ENCODE assay signal across 8 cellular contexts in genomic region chr4:15944895-15945294, GRCh38. TPM values are rescaled to one million over a fixed set of nuclear protein-coding genes. Genes with fewer than 3 reads are reported as not detected.
"Had no signal": no experiment of that assay in that cellular context is flagged by ENCODE, and none has a peak within 500 bp of the region (broad histone marks: within the 10 kb centered on the region; RNA-seq: fewer than 3 reads in every experiment).

No MANE protein-coding gene starts in this region.

- H3K4me3 ChIP-seq: GM23338 had no signal

- ATAC-seq: GM23338, HepG2 had no signal

- H3K4me1 Mint-ChIP-seq: GM23338, H9 had no signal

- H3K4me3 Mint-ChIP-seq: GM23338, H9, IgD-negative memory B cell had no signal

- DNase-seq: H9, HCEC 1CT had no signal

- H3K36me3 Mint-ChIP-seq: IgD-negative memory B cell had no signal

- H3K9me3 Mint-ChIP-seq: GM23338, H9, IgD-negative memory B cell had no signal

- H3K27ac Mint-ChIP-seq: GM23338, H9, IgD-negative memory B cell had no signal

- H3K27ac ChIP-seq: HL-60 had no signal

RNA-seq across cellular contexts. Expression of gene FGFBP1, which starts 6.4 kb away (rescaled TPM):
- total RNA-seq: GM23338, H9, HepG2 had no signal

RNA-seq across cellular contexts. Expression of gene FGFBP2, which starts 18.1 kb away (rescaled TPM):
- total RNA-seq: H1, H9, HepG2, HT1080 had no signal
